1 cellular context compared by ENCODE assay signal in the genomic region with DNA sequence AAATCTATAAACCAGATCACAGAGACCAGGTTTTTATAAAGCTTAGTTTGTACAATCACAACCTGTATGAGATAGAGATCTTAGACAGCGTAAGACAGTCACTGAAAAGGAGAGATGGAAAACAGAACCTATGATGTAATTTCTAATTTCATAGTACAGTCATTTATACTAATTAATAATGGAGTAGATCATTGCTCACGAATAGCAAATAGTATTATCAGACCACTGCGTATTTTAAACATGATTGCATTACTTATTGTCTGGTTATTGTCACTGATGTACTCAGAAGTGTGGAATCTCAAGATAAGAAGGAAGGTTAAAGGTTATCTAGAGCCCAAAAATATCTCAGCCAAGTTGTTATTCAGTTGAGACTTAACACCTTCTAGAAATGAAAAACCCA.
A peak's percentile ranks its signal among the peaks of the same experiment; 100 is the strongest.
TF ChIP-seq lines count a peak whose summit lies in the region.

No MANE protein-coding gene starts in this region.

TF ChIP-seq in SK-N-SH, 30 proteins besides CTCF, POLR2A, EP300 and RAD21 (continued from another document):
- TF ChIP-seq, protein P1, sequence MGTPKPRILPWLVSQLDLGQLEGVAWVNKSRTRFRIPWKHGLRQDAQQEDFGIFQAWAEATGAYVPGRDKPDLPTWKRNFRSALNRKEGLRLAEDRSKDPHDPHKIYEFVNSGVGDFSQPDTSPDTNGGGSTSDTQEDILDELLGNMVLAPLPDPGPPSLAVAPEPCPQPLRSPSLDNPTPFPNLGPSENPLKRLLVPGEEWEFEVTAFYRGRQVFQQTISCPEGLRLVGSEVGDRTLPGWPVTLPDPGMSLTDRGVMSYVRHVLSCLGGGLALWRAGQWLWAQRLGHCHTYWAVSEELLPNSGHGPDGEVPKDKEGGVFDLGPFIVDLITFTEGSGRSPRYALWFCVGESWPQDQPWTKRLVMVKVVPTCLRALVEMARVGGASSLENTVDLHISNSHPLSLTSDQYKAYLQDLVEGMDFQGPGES (IDR thresholded peaks at IDR 0.05; ENCODE audit: low read depth, low read length), result no peak
- TF ChIP-seq NFIC (IDR thresholded peaks at IDR 0.05; ENCODE audit: borderline replicate concordance) (peak; percentile 57), FOXM1 (IDR thresholded peaks at IDR 0.05; ENCODE audit: low read depth) (0 out of 2 replicates have a peak, but pooled peaks have one; percentile 12), POLR2AphosphoS5 (IDR thresholded peaks at IDR 0.05; ENCODE audit: low read depth, low read length) (peak; percentile 61; the same call in 1 of the 2 replicates), ELF1 (IDR thresholded peaks at IDR 0.05) (no peak), RXRA (IDR thresholded peaks at IDR 0.05; ENCODE audit: borderline replicate concordance, low read depth) (no peak), FOSL2 (IDR thresholded peaks at IDR 0.05; ENCODE audit: borderline replicate concordance, low read depth) (peak; percentile 38; the same call in 1 of the 2 replicates), YY1 (IDR thresholded peaks at IDR 0.05; ENCODE audit: low read depth) (no peak), RFX5 (IDR thresholded peaks at IDR 0.05; ENCODE audit: low read length) (no peak), FOXJ3 (CRISPR knock-in tag; IDR thresholded peaks at IDR 0.05) (peak; percentile 38; the same call in 1 of the 2 replicates), SIN3A (IDR thresholded peaks at IDR 0.05; ENCODE audit: borderline replicate concordance, low read depth, low read length) (no peak), TCF12 (IDR thresholded peaks at IDR 0.05) (peak; percentile 92), GABPA (IDR thresholded peaks at IDR 0.05; ENCODE audit: low read depth) (no peak)
- TF ChIP-seq, protein P2, sequence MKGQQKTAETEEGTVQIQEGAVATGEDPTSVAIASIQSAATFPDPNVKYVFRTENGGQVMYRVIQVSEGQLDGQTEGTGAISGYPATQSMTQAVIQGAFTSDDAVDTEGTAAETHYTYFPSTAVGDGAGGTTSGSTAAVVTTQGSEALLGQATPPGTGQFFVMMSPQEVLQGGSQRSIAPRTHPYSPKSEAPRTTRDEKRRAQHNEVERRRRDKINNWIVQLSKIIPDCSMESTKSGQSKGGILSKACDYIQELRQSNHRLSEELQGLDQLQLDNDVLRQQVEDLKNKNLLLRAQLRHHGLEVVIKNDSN (IDR thresholded peaks at IDR 0.05; ENCODE audit: borderline replicate concordance, low read depth), result no peak
- TF ChIP-seq, protein P3, sequence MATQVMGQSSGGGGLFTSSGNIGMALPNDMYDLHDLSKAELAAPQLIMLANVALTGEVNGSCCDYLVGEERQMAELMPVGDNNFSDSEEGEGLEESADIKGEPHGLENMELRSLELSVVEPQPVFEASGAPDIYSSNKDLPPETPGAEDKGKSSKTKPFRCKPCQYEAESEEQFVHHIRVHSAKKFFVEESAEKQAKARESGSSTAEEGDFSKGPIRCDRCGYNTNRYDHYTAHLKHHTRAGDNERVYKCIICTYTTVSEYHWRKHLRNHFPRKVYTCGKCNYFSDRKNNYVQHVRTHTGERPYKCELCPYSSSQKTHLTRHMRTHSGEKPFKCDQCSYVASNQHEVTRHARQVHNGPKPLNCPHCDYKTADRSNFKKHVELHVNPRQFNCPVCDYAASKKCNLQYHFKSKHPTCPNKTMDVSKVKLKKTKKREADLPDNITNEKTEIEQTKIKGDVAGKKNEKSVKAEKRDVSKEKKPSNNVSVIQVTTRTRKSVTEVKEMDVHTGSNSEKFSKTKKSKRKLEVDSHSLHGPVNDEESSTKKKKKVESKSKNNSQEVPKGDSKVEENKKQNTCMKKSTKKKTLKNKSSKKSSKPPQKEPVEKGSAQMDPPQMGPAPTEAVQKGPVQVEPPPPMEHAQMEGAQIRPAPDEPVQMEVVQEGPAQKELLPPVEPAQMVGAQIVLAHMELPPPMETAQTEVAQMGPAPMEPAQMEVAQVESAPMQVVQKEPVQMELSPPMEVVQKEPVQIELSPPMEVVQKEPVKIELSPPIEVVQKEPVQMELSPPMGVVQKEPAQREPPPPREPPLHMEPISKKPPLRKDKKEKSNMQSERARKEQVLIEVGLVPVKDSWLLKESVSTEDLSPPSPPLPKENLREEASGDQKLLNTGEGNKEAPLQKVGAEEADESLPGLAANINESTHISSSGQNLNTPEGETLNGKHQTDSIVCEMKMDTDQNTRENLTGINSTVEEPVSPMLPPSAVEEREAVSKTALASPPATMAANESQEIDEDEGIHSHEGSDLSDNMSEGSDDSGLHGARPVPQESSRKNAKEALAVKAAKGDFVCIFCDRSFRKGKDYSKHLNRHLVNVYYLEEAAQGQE (IDR thresholded peaks at IDR 0.05; ENCODE audit: low read depth, low read length), result no peak
- TF ChIP-seq, protein P4, sequence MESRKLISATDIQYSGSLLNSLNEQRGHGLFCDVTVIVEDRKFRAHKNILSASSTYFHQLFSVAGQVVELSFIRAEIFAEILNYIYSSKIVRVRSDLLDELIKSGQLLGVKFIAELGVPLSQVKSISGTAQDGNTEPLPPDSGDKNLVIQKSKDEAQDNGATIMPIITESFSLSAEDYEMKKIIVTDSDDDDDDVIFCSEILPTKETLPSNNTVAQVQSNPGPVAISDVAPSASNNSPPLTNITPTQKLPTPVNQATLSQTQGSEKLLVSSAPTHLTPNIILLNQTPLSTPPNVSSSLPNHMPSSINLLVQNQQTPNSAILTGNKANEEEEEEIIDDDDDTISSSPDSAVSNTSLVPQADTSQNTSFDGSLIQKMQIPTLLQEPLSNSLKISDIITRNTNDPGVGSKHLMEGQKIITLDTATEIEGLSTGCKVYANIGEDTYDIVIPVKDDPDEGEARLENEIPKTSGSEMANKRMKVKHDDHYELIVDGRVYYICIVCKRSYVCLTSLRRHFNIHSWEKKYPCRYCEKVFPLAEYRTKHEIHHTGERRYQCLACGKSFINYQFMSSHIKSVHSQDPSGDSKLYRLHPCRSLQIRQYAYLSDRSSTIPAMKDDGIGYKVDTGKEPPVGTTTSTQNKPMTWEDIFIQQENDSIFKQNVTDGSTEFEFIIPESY (IDR thresholded peaks at IDR 0.05; ENCODE audit: borderline replicate concordance, low read depth), result no peak
